ENCODE assay signal across 14 cellular contexts in the genomic region with DNA sequence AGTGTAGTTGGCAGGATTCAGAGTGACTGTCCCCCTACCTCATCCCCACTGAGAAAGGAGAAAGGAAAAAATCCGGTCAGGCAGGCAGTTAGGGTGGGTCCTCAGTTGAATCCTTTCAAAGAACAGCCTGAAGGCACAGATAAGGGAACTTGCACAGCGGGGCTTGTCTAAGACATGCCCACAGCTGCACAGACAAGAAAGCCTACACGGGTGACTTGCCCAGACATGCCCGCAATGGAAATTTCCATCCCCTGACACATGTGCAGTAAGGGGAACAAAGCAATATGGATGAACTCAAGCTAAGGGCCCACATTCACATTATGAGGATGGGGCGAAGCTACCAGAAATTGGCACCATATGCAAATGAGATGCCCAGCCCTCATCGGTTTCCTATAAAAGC.
DNase-seq lines count a peak whose midpoint lies in the region; ATAC-seq, FAIRE-seq and TF ChIP-seq lines count a peak whose summit lies in the region.
"Had no signal": no experiment of that assay in that cellular context is flagged by ENCODE, and none has a peak within 500 bp of the region (broad histone marks: within the 10 kb centered on the region; RNA-seq: fewer than 3 reads in every experiment).

No MANE protein-coding gene starts in this region.

- H2BK12ac ChIP-seq in trophoblast cell (ENCODE audit: low read length) = no peak overlapping the region

- H3K9me3 Mint-ChIP-seq in activated CD4-positive, alpha-beta T cell treated with anti-CD3 and anti-CD28 coated beads for 36 hours (ENCODE audit: low read depth) = peaks cover 2% of the 10 kb centered on the region
- H3K9me3 Mint-ChIP-seq: activated CD4-positive, alpha-beta memory T cell treated with anti-CD3 and anti-CD28 coated beads for 36 hours had no signal

- H2AK5ac ChIP-seq in trophoblast cell (ENCODE audit: low read length) = no peak overlapping the region

- H3K4ac ChIP-seq in trophoblast cell (ENCODE audit: low read depth, low read length) = no peak overlapping the region

- CTCF ChIA-PET in activated CD4-positive, alpha-beta T cell treated with anti-CD3 and anti-CD28 coated beads for 36 hours (lab: Charles Lee) = no interaction called here

- H3K36me3 Mint-ChIP-seq in activated CD4-positive, alpha-beta T cell treated with anti-CD3 and anti-CD28 coated beads for 36 hours (ENCODE audit: low read depth) = no peaks in the 10 kb centered on the region
- H3K36me3 Mint-ChIP-seq: activated CD4-positive, alpha-beta memory T cell treated with anti-CD3 and anti-CD28 coated beads for 36 hours had no signal

- H3K23ac ChIP-seq in trophoblast cell (ENCODE audit: low read length) = no peak overlapping the region

- peak overlapping the region; percentile 51 for H3K27ac ChIP-seq in trophoblast cell (ENCODE audit: low read depth, low read length)
- H3K27ac ChIP-seq: thoracic aorta had no signal

- no peak for FAIRE-seq in bronchial epithelial cell (lab: Jason Lieb, UNC)

- ATAC-seq in activated CD4-positive, alpha-beta T cell treated with anti-CD3 and anti-CD28 coated beads for 36 hours = no peak
- no peak for ATAC-seq in HG03457 (IDR thresholded peaks at IDR 0.05; ENCODE audit: unreplicated experiment)

- H2BK5ac ChIP-seq in trophoblast cell (ENCODE audit: low read depth, low read length, poor library complexity) = peak overlapping the region; percentile 84

- intact Hi-C loops in activated CD4-positive, alpha-beta T cell treated with anti-CD3 and anti-CD28 coated beads for 36 hours (cut with DNase I, micrococcal nuclease) = no loop called here

- H3K9me3 ChIP-seq in trophoblast cell (ENCODE audit: insufficient read depth, low read depth, low read length) = peaks cover 6% of the 10 kb centered on the region
- H3K9me3 ChIP-seq: thoracic aorta had no signal

- H4K12ac ChIP-seq in trophoblast cell (ENCODE audit: low read depth, low read length) = no peak overlapping the region

- H3K27me3 Mint-ChIP-seq in activated CD4-positive, alpha-beta T cell treated with anti-CD3 and anti-CD28 coated beads for 36 hours = peaks cover 4% of the 10 kb centered on the region

- peaks cover 6% of the 10 kb centered on the region for H3K79me2 ChIP-seq in trophoblast cell (ENCODE audit: control insufficient read depth, insufficient read depth, low read length, poor library complexity)

- POLR2A ChIA-PET in activated CD4-positive, alpha-beta T cell treated with anti-CD3 and anti-CD28 coated beads for 36 hours (lab: Charles Lee) = interaction anchor here (0.6 kb wide), 1 partner anchor 139 kb away, joined by 3 read pairs; no protein-coding TSS in a partner anchor

- no peak overlapping the region for H3K4me2 ChIP-seq in trophoblast cell (ENCODE audit: low read length)

- no peaks in the 10 kb centered on the region for H3K4me1 Mint-ChIP-seq in activated CD4-positive, alpha-beta T cell treated with anti-CD3 and anti-CD28 coated beads for 36 hours

- no peak overlapping the region for H2AFZ ChIP-seq in trophoblast cell (ENCODE audit: insufficient read depth, low read length, poor library complexity)

- H3K4me3 ChIP-seq in bronchial epithelial cell (ENCODE audit: low read depth, low read length) = no peak overlapping the region
- H3K4me3 ChIP-seq in trophoblast cell (ENCODE audit: low read depth, low read length) = no peak overlapping the region
- H3K4me3 ChIP-seq: thoracic aorta had no signal

- no peak for TF ChIP-seq CTCF in bronchial epithelial cell (IDR thresholded peaks at IDR 0.05; ENCODE audit: insufficient read depth, low read length, severe bottlenecking)

- no peak overlapping the region for H3K14ac ChIP-seq in trophoblast cell (ENCODE audit: low read length)

- H3K4me3 Mint-ChIP-seq in activated CD4-positive, alpha-beta T cell treated with anti-CD3 and anti-CD28 coated beads for 36 hours = no peak overlapping the region
- H3K4me3 Mint-ChIP-seq: activated CD4-positive, alpha-beta memory T cell treated with anti-CD3 and anti-CD28 coated beads for 36 hours had no signal

- H3K18ac ChIP-seq in trophoblast cell (ENCODE audit: low read length) = no peak overlapping the region

- H3K27ac Mint-ChIP-seq in activated CD4-positive, alpha-beta T cell treated with anti-CD3 and anti-CD28 coated beads for 36 hours = peak overlapping the region; percentile 47
- H3K27ac Mint-ChIP-seq: activated CD4-positive, alpha-beta memory T cell treated with anti-CD3 and anti-CD28 coated beads for 36 hours had no signal

- no peak overlapping the region for H4K8ac ChIP-seq in trophoblast cell (ENCODE audit: low read depth, low read length)

- no peaks in the 10 kb centered on the region for H3K27me3 ChIP-seq in bronchial epithelial cell (ENCODE audit: control insufficient read depth, insufficient read depth, low read length)
- H3K27me3 ChIP-seq in trophoblast cell (ENCODE audit: insufficient read depth, low read length) = no peaks in the 10 kb centered on the region

- peak; percentile 13 for DNase-seq in activated CD4-positive, alpha-beta T cell treated with anti-CD3 and anti-CD28 coated beads for 36 hours
- DNase-seq in activated CD4-positive, alpha-beta T cell treated with anti-CD3 and anti-CD28 coated beads, Interleukin-2, amount 50 U/mL, for 1 hour = no peak
- DNase-seq in NCI-H2171 treated with DMSO at 0.1 percent for 48 hours (lab: John Stamatoyannopoulos, UW) = peak; percentile 81
- DNase-seq in bronchial epithelial cell (ENCODE audit: low read depth) = peak; percentile 69
- peak; percentile 58 to 83 for DNase-seq in trophoblast cell
- no peak for DNase-seq in inferior parietal cortex (ENCODE audit: extremely low spot score)
- DNase-seq in NCI-H2196 (lab: John Stamatoyannopoulos, UW; ENCODE audit: unreplicated experiment) = no peak
- DNase-seq: activated CD4-positive, alpha-beta memory T cell treated with anti-CD3 and anti-CD28 coated beads for 36 hours; AML-193; hippocampal formation; KG1; NCI-H524 treated with DMSO at 0.1 percent for 48 hours had no signal

- WGBS in trophoblast cell (ENCODE audit: extremely low coverage, insufficient coverage, insufficient read length) = no CpG with 5 or more reads among the region's 6 CpGs

- H2BK120ac ChIP-seq in trophoblast cell (ENCODE audit: insufficient read depth, low read length, poor library complexity) = peak overlapping the region; percentile 64

- H3K79me1 ChIP-seq in trophoblast cell (ENCODE audit: low read length) = peaks cover 15% of the 10 kb centered on the region

- H3K9ac ChIP-seq in trophoblast cell (ENCODE audit: low read length) = no peak overlapping the region

- peaks cover 3 to 4% of the 10 kb centered on the region in 2 experiments for H3K4me1 ChIP-seq in trophoblast cell (ENCODE audit: control insufficient read depth in 1 of 2, insufficient read depth in 2 of 2, low read length in 2 of 2)

- peak overlapping the region; percentile 64 for H4K91ac ChIP-seq in trophoblast cell (ENCODE audit: low read depth, low read length)

- H3K36me3 ChIP-seq in bronchial epithelial cell (ENCODE audit: control insufficient read depth, insufficient read depth, low read length) (no peaks in the 10 kb centered on the region), trophoblast cell (ENCODE audit: control insufficient read depth in 1 of 2, insufficient read depth in 2 of 2, low read length in 2 of 2) (no peaks in the 10 kb centered on the region)
- H3K36me3 ChIP-seq: thoracic aorta had no signal

Comparison
In these comparisons a context has a peak if more than half of its experiments do, and no peak if none do; other contexts are left out.
1. DNase-seq: peak in activated CD4-positive, alpha-beta T cell treated with anti-CD3 and anti-CD28 coated beads for 36 hours (single experiment), NCI-H2171 treated with DMSO at 0.1 percent for 48 hours (single experiment), bronchial epithelial cell (single experiment) and trophoblast cell (2 of 2); none in activated CD4-positive, alpha-beta T cell treated with anti-CD3 and anti-CD28 coated beads, Interleukin-2, amount 50 U/mL, for 1 hour (single experiment), inferior parietal cortex (single experiment) and NCI-H2196 (single experiment).